ENCODE assay signal across 1 cellular context in the genomic region with DNA sequence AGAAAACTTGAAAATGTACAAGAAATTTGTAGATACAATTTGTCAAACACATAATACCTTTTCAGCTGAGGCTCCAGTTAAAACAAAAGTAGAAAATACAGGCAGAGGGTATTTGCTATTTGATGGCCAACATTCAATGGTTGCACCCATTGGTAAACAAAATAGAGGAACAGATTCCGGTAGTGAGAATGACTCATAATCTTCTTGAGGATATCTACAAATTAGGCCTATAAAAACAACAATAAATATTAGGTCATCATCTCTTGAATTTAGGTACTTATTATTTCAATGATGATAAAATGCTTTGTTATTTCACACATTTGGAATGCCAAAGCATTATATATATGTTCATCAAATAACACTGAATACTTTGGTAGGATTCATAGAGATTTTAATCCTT.
A peak's percentile ranks its signal among the peaks of the same experiment; 100 is the strongest.
TF ChIP-seq lines count a peak whose summit lies in the region.

No MANE protein-coding gene starts in this region.

TF ChIP-seq in A549, 52 proteins besides CTCF, POLR2A, EP300 and RAD21:
- TF ChIP-seq, protein P1, sequence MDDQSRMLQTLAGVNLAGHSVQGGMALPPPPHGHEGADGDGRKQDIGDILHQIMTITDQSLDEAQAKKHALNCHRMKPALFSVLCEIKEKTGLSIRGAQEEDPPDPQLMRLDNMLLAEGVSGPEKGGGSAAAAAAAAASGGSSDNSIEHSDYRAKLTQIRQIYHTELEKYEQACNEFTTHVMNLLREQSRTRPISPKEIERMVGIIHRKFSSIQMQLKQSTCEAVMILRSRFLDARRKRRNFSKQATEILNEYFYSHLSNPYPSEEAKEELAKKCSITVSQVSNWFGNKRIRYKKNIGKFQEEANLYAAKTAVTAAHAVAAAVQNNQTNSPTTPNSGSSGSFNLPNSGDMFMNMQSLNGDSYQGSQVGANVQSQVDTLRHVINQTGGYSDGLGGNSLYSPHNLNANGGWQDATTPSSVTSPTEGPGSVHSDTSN (IDR thresholded peaks at IDR 0.05): no peak
- TF ChIP-seq FOSL2 (IDR thresholded peaks at IDR 0.05) (no peak), FOSL2 (CRISPR knock-in tag; IDR thresholded peaks at IDR 0.05) (peak; percentile 36)
